ENCODE assay signal across 6 cellular contexts in the genomic region with DNA sequence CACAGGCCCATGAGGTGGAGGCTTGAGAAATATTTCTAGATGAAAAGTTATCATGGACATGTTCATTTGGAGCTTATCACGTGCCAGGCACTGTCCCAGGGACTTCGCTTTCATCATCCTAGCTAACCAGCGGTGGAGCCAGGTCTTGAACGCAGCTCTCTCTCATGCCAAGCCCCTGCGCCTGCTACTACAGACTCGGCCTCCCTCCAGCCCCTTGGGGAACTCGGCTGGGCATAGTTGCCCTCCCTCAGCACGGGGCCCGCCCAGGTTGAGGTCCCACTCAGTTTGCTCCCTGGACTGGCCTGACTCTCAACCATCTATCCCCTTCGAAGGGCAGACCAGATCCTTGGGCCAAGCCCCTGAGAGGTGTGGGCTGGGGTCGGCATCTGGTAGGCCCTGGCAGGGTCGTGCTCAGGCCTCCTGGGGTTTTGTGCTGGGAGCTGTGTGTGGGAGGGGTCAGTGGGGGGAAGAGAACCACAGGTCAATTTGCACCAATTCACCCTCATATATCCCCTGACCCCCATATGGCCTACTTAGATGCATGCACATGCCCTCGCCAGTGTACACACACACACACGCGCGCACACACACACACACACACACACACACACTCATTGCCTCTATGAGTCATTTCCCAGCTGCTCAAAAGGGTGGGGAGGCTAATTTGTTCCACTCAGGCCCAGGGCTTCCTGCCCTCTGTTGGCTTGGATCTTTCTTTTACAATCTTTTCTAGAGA. TPM values are rescaled to one million over a fixed set of nuclear protein-coding genes. Genes with fewer than 3 reads are reported as not detected.
DNase-seq lines count a peak whose midpoint lies in the region; ATAC-seq, FAIRE-seq and TF ChIP-seq lines count a peak whose summit lies in the region.

No MANE protein-coding gene starts in this region.

- no peaks in the 10 kb centered on the region for H3K9me1 ChIP-seq in keratinocyte (ENCODE audit: control insufficient read depth, extremely low read depth, insufficient read depth, low read length)

- no peak overlapping the region for H3K9ac ChIP-seq in keratinocyte (ENCODE audit: control insufficient read depth, extremely low read depth, insufficient read depth, low read length)

- H3K27ac ChIP-seq in keratinocyte (ENCODE audit: control insufficient read depth, insufficient read depth, low read length): no peak overlapping the region
- H3K27ac ChIP-seq in vagina: peak overlapping the region; percentile 88

- H4K20me1 ChIP-seq in keratinocyte (ENCODE audit: control insufficient read depth, extremely low read depth, insufficient read depth, low read length): no peaks in the 10 kb centered on the region

- no peak overlapping the region for H2AFZ ChIP-seq in keratinocyte (ENCODE audit: control insufficient read depth, low read length)

- dilution Hi-C loops in keratinocyte (cut with MboI; ENCODE audit: extremely low pct_ligation_motif_present, low sequenced_read_pairs): no loop called here

- no peak overlapping the region for H3K4me3 ChIP-seq in keratinocyte (ENCODE audit: control insufficient read depth in 2 of 3, extremely low read depth in 1 of 3, insufficient read depth in 2 of 3, low read depth in 1 of 3, low read length in 3 of 3)
- no peak overlapping the region for H3K4me3 ChIP-seq in vagina

- H3K36me3 ChIP-seq in keratinocyte (ENCODE audit: control insufficient read depth in 2 of 2, extremely low read depth in 1 of 2, insufficient read depth in 2 of 2, low read length in 2 of 2): no peaks in the 10 kb centered on the region
- H3K36me3 ChIP-seq in vagina: no peaks in the 10 kb centered on the region

- H3K27me3 ChIP-seq in keratinocyte (ENCODE audit: control insufficient read depth, extremely low read depth, insufficient read depth, low read length) (peaks cover 9% of the 10 kb centered on the region), vagina (no peaks in the 10 kb centered on the region)

- FAIRE-seq in keratinocyte (lab: Jason Lieb, UNC): peak; percentile 98

- H3K4me2 ChIP-seq in keratinocyte (ENCODE audit: control insufficient read depth, extremely low read depth, insufficient read depth, low read depth, low read length): no peak overlapping the region

- DNase-seq in HS-5 (ENCODE audit: low read depth) (peak; percentile 60), keratinocyte (ENCODE audit: low read depth, low spot score) (peak; percentile 13), vagina (ENCODE audit: extremely low spot score in 2 of 2) (no peak), hippocampal formation (lab: John Stamatoyannopoulos, UW) (no peak)
- DNase-seq in activated T-cell treated with anti-CD3 and anti-CD28 coated beads, Interleukin-2, amount 50 U/mL, for 1 hour: peak; percentile 38

- no peak for ATAC-seq in GM18519 (IDR thresholded peaks at IDR 0.05; ENCODE audit: low FRiP score, unreplicated experiment)

- TF ChIP-seq POLR2A in vagina (IDR thresholded peaks at IDR 0.05): no peak

- no peaks in the 10 kb centered on the region for H3K79me2 ChIP-seq in keratinocyte (ENCODE audit: control insufficient read depth, insufficient read depth, low read length)

- peak in 1 of 3 experiments; percentile 14 for TF ChIP-seq CTCF in keratinocyte (optimal IDR thresholded peaks at IDR 0.05 in 1 of 3, IDR thresholded peaks at IDR 0.05 in 1 of 3, conservative IDR thresholded peaks at IDR 0.05 in 1 of 3; ENCODE audit: extremely low read depth in 1 of 3, insufficient read depth in 2 of 3, low read length in 3 of 3)
- no peak for TF ChIP-seq CTCF in vagina (IDR thresholded peaks at IDR 0.05)

- peaks cover 4% of the 10 kb centered on the region for H3K4me1 ChIP-seq in keratinocyte (ENCODE audit: control insufficient read depth, extremely low read depth, insufficient read depth, low read length)
- peaks cover 40% of the 10 kb centered on the region for H3K4me1 ChIP-seq in vagina

- intact Hi-C loops in vagina (cut with DNase I): no loop called here

- H3K9me3 ChIP-seq in keratinocyte (ENCODE audit: control insufficient read depth, low read depth, low read length) (no peaks in the 10 kb centered on the region), vagina (no peaks in the 10 kb centered on the region)

RNA-seq across cellular contexts. Expression of a gene that starts 12.1 kb away (rescaled TPM):
- not detected in 3 replicates for polyA plus RNA-seq in keratinocyte
- not detected for polyA plus RNA-seq in keratinocyte (2011; ENCODE audit: low read depth)
- not detected in 2 replicates for polyA plus RNA-seq in keratinocyte (2011; cell fraction: cytosol; rRNA removed)
- polyA plus RNA-seq in keratinocyte (2011; cell fraction: nucleus; rRNA removed): not detected in 2 replicates
- polyA plus RNA-seq in keratinocyte (2012; ENCODE audit: low replicate concordance): not detected in 2 replicates
- not detected in 3 replicates for polyA minus RNA-seq in keratinocyte
- polyA minus RNA-seq in keratinocyte (2011; cell fraction: cytosol; rRNA and poly(A)+ RNA removed): not detected
- not detected in 2 replicates for polyA minus RNA-seq in keratinocyte (2011; cell fraction: nucleus; rRNA and poly(A)+ RNA removed)
- total RNA-seq in vagina: 0.98 TPM

RNA-seq across cellular contexts. Expression of a gene that starts 13.3 kb away (rescaled TPM):
- polyA plus RNA-seq in keratinocyte: 0.01 TPM in 1 of 3 replicates, not detected in the others
- polyA plus RNA-seq in keratinocyte (2011; ENCODE audit: low read depth): not detected
- polyA plus RNA-seq in keratinocyte (2011; cell fraction: cytosol; rRNA removed): not detected in 2 replicates
- 0.23 TPM in 1 of 2 replicates, not detected in the other for polyA plus RNA-seq in keratinocyte (2011; cell fraction: nucleus; rRNA removed)
- not detected in 2 replicates for polyA plus RNA-seq in keratinocyte (2012; ENCODE audit: low replicate concordance)
- not detected in 3 replicates for polyA minus RNA-seq in keratinocyte
- not detected for polyA minus RNA-seq in keratinocyte (2011; cell fraction: cytosol; rRNA and poly(A)+ RNA removed)
- polyA minus RNA-seq in keratinocyte (2011; cell fraction: nucleus; rRNA and poly(A)+ RNA removed): not detected in 2 replicates
- not detected for total RNA-seq in vagina

RNA-seq across cellular contexts. Expression of a gene that starts 35.6 kb away (rescaled TPM):
- 0.09 to 0.21 TPM (median 0.16 TPM) in 3 replicates for polyA plus RNA-seq in keratinocyte
- not detected for polyA plus RNA-seq in keratinocyte (2011; ENCODE audit: low read depth)
- 0.09 and 0.12 TPM in 2 replicates for polyA plus RNA-seq in keratinocyte (2011; cell fraction: cytosol; rRNA removed)
- 0.31 TPM in 1 of 2 replicates, not detected in the other for polyA plus RNA-seq in keratinocyte (2011; cell fraction: nucleus; rRNA removed)
- 0.13 TPM in 1 of 2 replicates, not detected in the other for polyA plus RNA-seq in keratinocyte (2012; ENCODE audit: low replicate concordance)
- 0.26 to 1.3 TPM in 2 of 3 replicates, not detected in the other for polyA minus RNA-seq in keratinocyte
- not detected for polyA minus RNA-seq in keratinocyte (2011; cell fraction: cytosol; rRNA and poly(A)+ RNA removed)
- 0.32 TPM in 1 of 2 replicates, not detected in the other for polyA minus RNA-seq in keratinocyte (2011; cell fraction: nucleus; rRNA and poly(A)+ RNA removed)
- total RNA-seq in vagina: 55.7 TPM

RNA-seq across cellular contexts. Expression of a gene that starts 52.7 kb away (rescaled TPM):
- 0.07 to 0.24 TPM (median 0.08 TPM) in 3 replicates for polyA plus RNA-seq in keratinocyte
- polyA plus RNA-seq in keratinocyte (2011; ENCODE audit: low read depth): not detected
- 0.07 TPM in 1 of 2 replicates, not detected in the other for polyA plus RNA-seq in keratinocyte (2011; cell fraction: cytosol; rRNA removed)
- not detected in 2 replicates for polyA plus RNA-seq in keratinocyte (2011; cell fraction: nucleus; rRNA removed)
- polyA plus RNA-seq in keratinocyte (2012; ENCODE audit: low replicate concordance): not detected in 2 replicates
- 0.19 to 0.46 TPM in 2 of 3 replicates, not detected in the other for polyA minus RNA-seq in keratinocyte
- not detected for polyA minus RNA-seq in keratinocyte (2011; cell fraction: cytosol; rRNA and poly(A)+ RNA removed)
- polyA minus RNA-seq in keratinocyte (2011; cell fraction: nucleus; rRNA and poly(A)+ RNA removed): not detected in 2 replicates
- total RNA-seq in vagina: 3.9 TPM

Comparison
In these comparisons a context has a peak if more than half of its experiments do, and no peak if none do; other contexts are left out.
1. DNase-seq: peak in HS-5 (single experiment), activated T-cell treated with anti-CD3 and anti-CD28 coated beads, Interleukin-2, amount 50 U/mL, for 1 hour (single experiment) and keratinocyte (single experiment); none in vagina (0 of 2) and hippocampal formation (0 of 2).